ENCODE assay signal across 30 cellular contexts in genomic region chr1:95752515-95753381, GRCh38.
"Had no signal": no experiment of that assay in that cellular context is flagged by ENCODE, and none has a peak within 500 bp of the region (broad histone marks: within the 10 kb centered on the region; RNA-seq: fewer than 3 reads in every experiment).

No MANE protein-coding gene starts in this region.

- H3K4me1 ChIP-seq: body of pancreas, right lobe of liver, stomach, thyroid gland had no signal

- H3K4me3 ChIP-seq: body of pancreas, cardiac muscle cell, coronary artery, dorsolateral prefrontal cortex, right lobe of liver, skin epidermis, stomach, thyroid gland had no signal

- DNase-seq: activated CD4-positive, alpha-beta T cell treated with anti-CD3 and anti-CD28 coated beads for 4 hours; activated CD4-positive, alpha-beta T cell treated with anti-CD3 and anti-CD28 coated beads, Interleukin-2, amount 50 U/mL, for 4 hours; activated effector memory CD4-positive, alpha-beta T cell treated with Interleukin-2 at 50 U/mL for 16 hours; activated naive CD4-positive, alpha-beta T cell treated with Interleukin-2 at 50 U/mL for 16 hours; anterior cingulate cortex; body of pancreas; cerebellar nuclear complex; dorsolateral prefrontal cortex; effector memory CD4-positive, alpha-beta T cell; head of caudate nucleus; hippocampal formation; midbrain; naive thymus-derived CD8-positive, alpha-beta T cell; occipital lobe; right lobe of liver; stimulated activated CD4-positive, alpha-beta T cell treated with anti-CD3 and anti-CD28 coated beads, Interleukin-12 subunit alpha, Interleukin-12 subunit beta, amount 100 ng/mL, for 4 hours; stimulated activated CD4-positive, alpha-beta T cell treated with anti-CD3 and anti-CD28 coated beads, Interleukin-4, amount 100 ng/mL, for 1 hour; stomach; T-helper 9 cell; thyroid gland had no signal

- FAIRE-seq: keratinocyte, TTC549 had no signal

- ATAC-seq: body of pancreas; naive thymus-derived CD8-positive, alpha-beta T cell had no signal

- H3K27ac Mint-ChIP-seq: activated naive CD8-positive, alpha-beta T cell; memory B cell; naive thymus-derived CD8-positive, alpha-beta T cell; T-helper 1 cell treated with Interleukin-12 subunit alpha and Interleukin-12 subunit beta and Interleukin-4 antibody, amounts not matched to agents 30 μg/mL and 1 μg/mL, for 36 hours had no signal

- H3K9me3 ChIP-seq: right lobe of liver, thyroid gland had no signal

- H3K27me3 ChIP-seq: body of pancreas, cardiac muscle cell, right lobe of liver, stomach, thyroid gland had no signal

- H3K27ac ChIP-seq: body of pancreas, cardiac muscle cell, coronary artery, dorsolateral prefrontal cortex, right lobe of liver, skin epidermis, stomach, thyroid gland, VCaP had no signal

- H3K36me3 ChIP-seq: cardiac muscle cell, right lobe of liver, stomach, thyroid gland had no signal

- H3K36me3 Mint-ChIP-seq: activated naive CD8-positive, alpha-beta T cell; memory B cell had no signal

- H3K4me3 Mint-ChIP-seq: activated naive CD8-positive, alpha-beta T cell; memory B cell; neural crest cell; T-helper 1 cell treated with Interleukin-12 subunit alpha and Interleukin-12 subunit beta and Interleukin-4 antibody, amounts not matched to agents 30 μg/mL and 1 μg/mL, for 36 hours had no signal

- H3K4me1 Mint-ChIP-seq: memory B cell; naive thymus-derived CD8-positive, alpha-beta T cell; neural crest cell had no signal
